ENCODE assay signal across 24 cellular contexts in genomic region chr6:105321207-105321606, GRCh38.
A peak's percentile ranks its signal among the peaks of the same experiment; 100 is the strongest.
DNase-seq lines count a peak whose midpoint lies in the region; ATAC-seq and TF ChIP-seq lines count a peak whose summit lies in the region.
"Had no signal": no experiment of that assay in that cellular context is flagged by ENCODE, and none has a peak within 500 bp of the region (broad histone marks: within the 10 kb centered on the region; RNA-seq: fewer than 3 reads in every experiment).

No MANE protein-coding gene starts in this region.

- no peak overlapping the region for H4K91ac ChIP-seq in neuronal stem cell (ENCODE audit: low read depth, low read length, poor library complexity)

- no peak overlapping the region for H2BK5ac ChIP-seq in neuronal stem cell (ENCODE audit: low read length)

- H3K36me3 ChIP-seq in esophagus muscularis mucosa (peaks cover 7 to 43% (median 29%) of the 10 kb centered on the region in 4 donors), stomach (peaks cover 0 to 53% (median 40%) of the 10 kb centered on the region in 4 donors), neuronal stem cell (replicated peaks in 1 of 2; ENCODE audit: control insufficient read depth in 2 of 2, insufficient read depth in 2 of 2, low read length in 2 of 2) (peaks cover 0 to 59% of the 10 kb centered on the region in 2 donors)

- no peak overlapping the region for H2BK15ac ChIP-seq in neuronal stem cell (ENCODE audit: low read length)

- H3K27me3 Mint-ChIP-seq in activated T-helper 1 cell treated with anti-CD3 and anti-CD28 coated beads, Interleukin-12 subunit alpha, Interleukin-12 subunit beta, Interleukin-2, Interleukin-4 antibody, amounts not matched to agents 30 ng/mL and 10 ng/mL and 1 ng/mL, durations not matched to agents 14 hours and 24 hours and 36 hours (ENCODE audit: insufficient read depth), result no peaks in the 10 kb centered on the region
- H3K27me3 Mint-ChIP-seq: brain had no signal

- H3K27ac Mint-ChIP-seq in activated T-helper 1 cell treated with anti-CD3 and anti-CD28 coated beads, Interleukin-12 subunit alpha, Interleukin-12 subunit beta, Interleukin-2, Interleukin-4 antibody, amounts not matched to agents 30 ng/mL and 10 ng/mL and 1 ng/mL, durations not matched to agents 14 hours and 24 hours and 36 hours, result no peak overlapping the region
- H3K27ac Mint-ChIP-seq: activated CD8-positive, alpha-beta T cell treated with anti-CD3 and anti-CD28 coated beads, Interleukin-2, amount 10 ng/mL, durations not matched to agents 7 days and 5 days; activated T-helper 2 cell treated with anti-CD3 and anti-CD28 coated beads, Interferon-gamma antibody, Interleukin-2, Interleukin-4, amounts not matched to agents 10 μg/mL and 5 μg/mL and 100 μg/mL, durations not matched to agents 14 hours and 24 hours and 36 hours had no signal

- H4K8ac ChIP-seq in neuronal stem cell (ENCODE audit: low read depth, low read length), result no peak overlapping the region

- TF ChIP-seq EP300 in esophagus muscularis mucosa (IDR thresholded peaks at IDR 0.05) (no peak), stomach (IDR thresholded peaks at IDR 0.05) (no peak)

- ATAC-seq in HG03442 (IDR thresholded peaks at IDR 0.05; ENCODE audit: unreplicated experiment), result no peak
- ATAC-seq: activated CD8-positive, alpha-beta T cell treated with anti-CD3 and anti-CD28 coated beads, Interleukin-2, amount 10 ng/mL, durations not matched to agents 7 days and 5 days; Panc1 had no signal

- H2BK120ac ChIP-seq in neuronal stem cell (ENCODE audit: low read depth, low read length), result no peak overlapping the region

- no peaks in the 10 kb centered on the region for H3K9me3 Mint-ChIP-seq in activated T-helper 1 cell treated with anti-CD3 and anti-CD28 coated beads, Interleukin-12 subunit alpha, Interleukin-12 subunit beta, Interleukin-2, Interleukin-4 antibody, amounts not matched to agents 30 ng/mL and 10 ng/mL and 1 ng/mL, durations not matched to agents 14 hours and 24 hours and 36 hours
- H3K9me3 Mint-ChIP-seq: activated T-helper 2 cell treated with anti-CD3 and anti-CD28 coated beads, Interferon-gamma antibody, Interleukin-2, Interleukin-4, amounts not matched to agents 10 μg/mL and 5 μg/mL and 100 μg/mL, durations not matched to agents 14 hours and 24 hours and 36 hours; brain; neural crest cell had no signal

- intact Hi-C loops in esophagus muscularis mucosa (cut with DNase I) (no loop called here), stomach (cut with DNase I; ENCODE audit: low total_unique reads) (no loop called here)
- intact Hi-C loops in activated T-helper 1 cell treated with anti-CD3 and anti-CD28 coated beads, Interleukin-12 subunit alpha, Interleukin-12 subunit beta, Interleukin-2, Interleukin-4 antibody, amounts not matched to agents 30 ng/mL and 10 ng/mL and 1 ng/mL, durations not matched to agents 14 hours and 24 hours and 36 hours (cut with micrococcal nuclease), result no loop called here

- H3K4me2 ChIP-seq in neuronal stem cell (ENCODE audit: insufficient read depth, low read length, poor library complexity, severe bottlenecking), result no peak overlapping the region

- no peaks in the 10 kb centered on the region for H3K79me1 ChIP-seq in neuronal stem cell (ENCODE audit: low read depth, low read length)

- 95% methylated on average over 6 of the region's 6 CpGs for WGBS in esophagus muscularis mucosa
- WGBS in stomach, 5 donors, result 24 to 58% (median 54%) methylated on average over 6 of the region's 6 CpGs
- no CpG with 5 or more reads among the region's 6 CpGs for WGBS in neuronal stem cell (ENCODE audit: extremely low coverage in 2 of 2, insufficient read length in 2 of 2, insufficient replicate concordance in 1 of 2), 2 donors

- H3K18ac ChIP-seq in neuronal stem cell (ENCODE audit: low read length), result no peak overlapping the region

- H3K4me1 ChIP-seq in esophagus muscularis mucosa (peaks cover under 1 to 7% (median 2%) of the 10 kb centered on the region in 4 donors), stomach (peaks cover 0 to 27% (median 21%) of the 10 kb centered on the region in 4 donors), neuronal stem cell (ENCODE audit: control insufficient read depth in 2 of 2, insufficient read depth in 1 of 2, low read depth in 1 of 2, low read length in 2 of 2) (no peaks in the 10 kb centered on the region)

- peaks cover 4% of the 10 kb centered on the region for H3K4me1 Mint-ChIP-seq in activated T-helper 1 cell treated with anti-CD3 and anti-CD28 coated beads, Interleukin-12 subunit alpha, Interleukin-12 subunit beta, Interleukin-2, Interleukin-4 antibody, amounts not matched to agents 30 ng/mL and 10 ng/mL and 1 ng/mL, durations not matched to agents 14 hours and 24 hours and 36 hours (ENCODE audit: low read depth)

- TF ChIP-seq CTCF in esophagus muscularis mucosa (IDR thresholded peaks at IDR 0.05) (no peak), stomach (IDR thresholded peaks at IDR 0.05) (no peak)

- H3K9ac ChIP-seq in neuronal stem cell (ENCODE audit: low read depth, low read length, poor library complexity), result no peak overlapping the region

- peaks cover 42% of the 10 kb centered on the region for H3K36me3 Mint-ChIP-seq in activated T-helper 1 cell treated with anti-CD3 and anti-CD28 coated beads, Interleukin-12 subunit alpha, Interleukin-12 subunit beta, Interleukin-2, Interleukin-4 antibody, amounts not matched to agents 30 ng/mL and 10 ng/mL and 1 ng/mL, durations not matched to agents 14 hours and 24 hours and 36 hours (ENCODE audit: low read depth)

- peak; percentile 17 for DNase-seq in NCI-H2196 (lab: John Stamatoyannopoulos, UW; ENCODE audit: unreplicated experiment)
- DNase-seq in NCI-H2196 treated with DMSO at 0.1 percent for 48 hours (lab: John Stamatoyannopoulos, UW; ENCODE audit: unreplicated experiment), result no peak
- DNase-seq in NCI-H2029 treated with DMSO at 0.1 percent for 48 hours (lab: John Stamatoyannopoulos, UW), result peak; percentile 95
- peak; percentile 21 for DNase-seq in esophagus muscularis mucosa (ENCODE audit: extremely low spot score)
- DNase-seq in stomach, result peak; percentile 78
- DNase-seq in neuronal stem cell (ENCODE audit: low spot score), result no peak
- no peak for DNase-seq in activated T-helper 1 cell treated with anti-CD3 and anti-CD28 coated beads, Interleukin-12 subunit alpha, Interleukin-12 subunit beta, Interleukin-2, Interleukin-4 antibody, amounts not matched to agents 30 ng/mL and 10 ng/mL and 1 ng/mL, durations not matched to agents 14 hours and 24 hours and 36 hours (ENCODE audit: low spot score)
- DNase-seq: activated CD8-positive, alpha-beta T cell treated with anti-CD3 and anti-CD28 coated beads, Interleukin-2, amount 10 ng/mL, durations not matched to agents 7 days and 5 days; activated naive CD4-positive, alpha-beta T cell treated with anti-CD3 and anti-CD28 coated beads, Interleukin-2, amount 50 U/mL, for 16 hours; dorsolateral prefrontal cortex; GOT3; IMR-90; mesenchymal stem cell; NCI-H187 treated with DMSO at 0.1 percent for 48 hours; Right ventricle myocardium superior; small intestine; stimulated activated naive CD4-positive, alpha-beta T cell; T-helper 2 cell had no signal

- TF ChIP-seq POLR2A in esophagus muscularis mucosa (IDR thresholded peaks at IDR 0.05; ENCODE audit: low read depth) (no peak), stomach (IDR thresholded peaks at IDR 0.05) (no peak)

- no peak overlapping the region for H3K14ac ChIP-seq in neuronal stem cell (ENCODE audit: low read length)

- H3K27ac ChIP-seq in esophagus muscularis mucosa (replicated peaks in 1 of 4) (no peak overlapping the region), stomach (peak overlapping the region in 4 of 5 donors; percentile 11 to 75 (median 61)), neuronal stem cell (replicated peaks; ENCODE audit: low read length) (no peak overlapping the region)
- H3K27ac ChIP-seq: dorsolateral prefrontal cortex, right atrium auricular region had no signal

- H3K4me3 ChIP-seq in esophagus muscularis mucosa, result no peak overlapping the region
- H3K4me3 ChIP-seq in stomach, result no peak overlapping the region
- no peak overlapping the region for H3K4me3 ChIP-seq in neuronal stem cell (ENCODE audit: low read length in 2 of 2)
- H3K4me3 ChIP-seq: dorsolateral prefrontal cortex, right atrium auricular region had no signal

- no peak overlapping the region for H2AFZ ChIP-seq in neuronal stem cell (ENCODE audit: low read length)

- H3K4me3 Mint-ChIP-seq in activated T-helper 1 cell treated with anti-CD3 and anti-CD28 coated beads, Interleukin-12 subunit alpha, Interleukin-12 subunit beta, Interleukin-2, Interleukin-4 antibody, amounts not matched to agents 30 ng/mL and 10 ng/mL and 1 ng/mL, durations not matched to agents 14 hours and 24 hours and 36 hours, result no peak overlapping the region
- H3K4me3 Mint-ChIP-seq: activated CD8-positive, alpha-beta T cell treated with anti-CD3 and anti-CD28 coated beads, Interleukin-2, amount 10 ng/mL, durations not matched to agents 7 days and 5 days; brain; neural crest cell had no signal

- no peak overlapping the region for H3K23ac ChIP-seq in neuronal stem cell (ENCODE audit: low read depth, low read length, poor library complexity)

- H2AK5ac ChIP-seq in neuronal stem cell (ENCODE audit: low read depth, low read length), result no peak overlapping the region

- H3K4ac ChIP-seq in neuronal stem cell (ENCODE audit: low read length), result no peak overlapping the region

- no peak overlapping the region for H2BK12ac ChIP-seq in neuronal stem cell (ENCODE audit: low read length)

- H3K27me3 ChIP-seq in esophagus muscularis mucosa (no peaks in the 10 kb centered on the region), stomach (no peaks in the 10 kb centered on the region), neuronal stem cell (ENCODE audit: control insufficient read depth in 3 of 3, insufficient read depth in 3 of 3, low read depth in 1 of 3, low read length in 3 of 3) (no peaks in the 10 kb centered on the region)
- H3K27me3 ChIP-seq: dorsolateral prefrontal cortex, right atrium auricular region had no signal

- H3K9me3 ChIP-seq in esophagus muscularis mucosa (no peaks in the 10 kb centered on the region), stomach (no peaks in the 10 kb centered on the region), neuronal stem cell (replicated peaks in 1 of 2; ENCODE audit: control insufficient read depth in 2 of 2, insufficient read depth in 1 of 2, low read depth in 1 of 2, low read length in 2 of 2) (no peaks in the 10 kb centered on the region)
- H3K9me3 ChIP-seq: right atrium auricular region had no signal

Comparison
In these comparisons a context has a peak if more than half of its experiments do, and no peak if none do; other contexts are left out.
1. DNase-seq: peak in NCI-H2196 (single experiment), NCI-H2029 treated with DMSO at 0.1 percent for 48 hours (single experiment), esophagus muscularis mucosa (single experiment) and stomach (single experiment); none in NCI-H2196 treated with DMSO at 0.1 percent for 48 hours (single experiment), neuronal stem cell (single experiment) and activated T-helper 1 cell treated with anti-CD3 and anti-CD28 coated beads, Interleukin-12 subunit alpha, Interleukin-12 subunit beta, Interleukin-2, Interleukin-4 antibody, amounts not matched to agents 30 ng/mL and 10 ng/mL and 1 ng/mL, durations not matched to agents 14 hours and 24 hours and 36 hours (single experiment).
2. H3K27ac ChIP-seq: peak in stomach (4 of 5); none in esophagus muscularis mucosa (0 of 4) and neuronal stem cell (single experiment).